Comparison of ENCODE assay signal across 15 cellular contexts in genomic region chr6:101083533-101084172, GRCh38.
DNase-seq lines count a peak whose midpoint lies in the region; ATAC-seq, FAIRE-seq and TF ChIP-seq lines count a peak whose summit lies in the region.
"Had no signal": no experiment of that assay in that cellular context is flagged by ENCODE, and none has a peak within 500 bp of the region (broad histone marks: within the 10 kb centered on the region; RNA-seq: fewer than 3 reads in every experiment).

No MANE protein-coding gene starts in this region.

- no peak overlapping the region for H3K27ac ChIP-seq in trophoblast cell (ENCODE audit: low read depth, low read length)
- H3K27ac ChIP-seq: heart right ventricle had no signal

- peak; percentile 10 for ATAC-seq in esophagus mucosa
- ATAC-seq in HG03196 (IDR thresholded peaks at IDR 0.05; ENCODE audit: unreplicated experiment) = no peak
- no peak for ATAC-seq in sciatic nerve
- ATAC-seq: heart right ventricle; stimulated activated memory B cell treated with anti-CD40 and anti-IgM and Interleukin-4, amounts not matched to agents 10 μg/mL and 1 μg/mL and 100 μg/mL, for 72 hours had no signal

- no peak overlapping the region for H4K12ac ChIP-seq in trophoblast cell (ENCODE audit: low read depth, low read length)

- no peak overlapping the region for H3K18ac ChIP-seq in trophoblast cell (ENCODE audit: low read length)

- no peaks in the 10 kb centered on the region for H3K27me3 ChIP-seq in trophoblast cell (ENCODE audit: insufficient read depth, low read length)
- H3K27me3 ChIP-seq: heart right ventricle had no signal

- H3K23ac ChIP-seq in trophoblast cell (ENCODE audit: low read length) = no peak overlapping the region

- H4K91ac ChIP-seq in trophoblast cell (ENCODE audit: low read depth, low read length) = no peak overlapping the region

- H3K79me1 ChIP-seq in trophoblast cell (ENCODE audit: low read length) = no peaks in the 10 kb centered on the region

- no peaks in the 10 kb centered on the region for H3K36me3 ChIP-seq in trophoblast cell (ENCODE audit: control insufficient read depth in 1 of 2, insufficient read depth in 2 of 2, low read length in 2 of 2)
- H3K36me3 ChIP-seq: heart right ventricle had no signal

- H2BK5ac ChIP-seq in trophoblast cell (ENCODE audit: low read depth, low read length, poor library complexity) = no peak overlapping the region

- H3K4me3 ChIP-seq in trophoblast cell (ENCODE audit: low read depth, low read length) = no peak overlapping the region
- H3K4me3 ChIP-seq: heart right ventricle had no signal

- H3K79me2 ChIP-seq in trophoblast cell (ENCODE audit: control insufficient read depth, insufficient read depth, low read length, poor library complexity) = no peaks in the 10 kb centered on the region

- H2AFZ ChIP-seq in trophoblast cell (ENCODE audit: insufficient read depth, low read length, poor library complexity) = no peak overlapping the region

- no peak for FAIRE-seq in H54 (lab: Jason Lieb, UNC)

- intact Hi-C loops in sciatic nerve (cut with DNase I) = no loop called here

- H3K4me1 ChIP-seq in trophoblast cell (ENCODE audit: control insufficient read depth in 1 of 2, insufficient read depth in 2 of 2, low read length in 2 of 2) = no peaks in the 10 kb centered on the region
- H3K4me1 ChIP-seq: heart right ventricle had no signal

- no peak overlapping the region for H3K14ac ChIP-seq in trophoblast cell (ENCODE audit: low read length)

- WGBS in trophoblast cell (ENCODE audit: extremely low coverage, insufficient coverage, insufficient read length) = no CpG with 5 or more reads among the region's 3 CpGs

- no peak overlapping the region for H2BK120ac ChIP-seq in trophoblast cell (ENCODE audit: insufficient read depth, low read length, poor library complexity)

- no peak overlapping the region for H3K9ac ChIP-seq in trophoblast cell (ENCODE audit: low read length)

- no peak overlapping the region for H3K4ac ChIP-seq in trophoblast cell (ENCODE audit: low read depth, low read length)

- DNase-seq in H54 (ENCODE audit: insufficient read length, low spot score) = peak; percentile 2
- peak; percentile 31 for DNase-seq in NCI-H774 (lab: John Stamatoyannopoulos, UW)
- DNase-seq in trophoblast cell = peak; percentile 47 to 87
- no peak for DNase-seq in NK-92 treated with Interleukin-12 subunit alpha and Interleukin-12 subunit beta, amount 100 ng/mL, for 24 hours (lab: John Stamatoyannopoulos, UW)
- no peak for DNase-seq in sciatic nerve (ENCODE audit: low spot score)
- no peak for DNase-seq in GM03348 (ENCODE audit: low spot score)
- DNase-seq: caudate nucleus, DMS153, heart right ventricle, MM.1S, NCI-H526 treated with DMSO at 0.1 percent for 48 hours, T-helper 9 cell had no signal

- no peak overlapping the region for H2AK5ac ChIP-seq in trophoblast cell (ENCODE audit: low read length)

- no peak overlapping the region for H3K4me2 ChIP-seq in trophoblast cell (ENCODE audit: low read length)

- no peak overlapping the region for H4K8ac ChIP-seq in trophoblast cell (ENCODE audit: low read depth, low read length)

- no peak overlapping the region for H2BK12ac ChIP-seq in trophoblast cell (ENCODE audit: low read length)

- no peaks in the 10 kb centered on the region for H3K9me3 ChIP-seq in trophoblast cell (ENCODE audit: insufficient read depth, low read depth, low read length)
- H3K9me3 ChIP-seq: heart right ventricle had no signal

- TF ChIP-seq POLR2A in H54 (IDR thresholded peaks at IDR 0.05; ENCODE audit: low read depth, low read length) = no peak

Comparison
In these comparisons a context has a peak if more than half of its experiments do, and no peak if none do; other contexts are left out.
1. DNase-seq: peak in H54 (single experiment), NCI-H774 (single experiment) and trophoblast cell (2 of 2); none in NK-92 treated with Interleukin-12 subunit alpha and Interleukin-12 subunit beta, amount 100 ng/mL, for 24 hours (single experiment), sciatic nerve (single experiment) and GM03348 (single experiment).